1 cellular context compared by ENCODE assay signal in the genomic region with DNA sequence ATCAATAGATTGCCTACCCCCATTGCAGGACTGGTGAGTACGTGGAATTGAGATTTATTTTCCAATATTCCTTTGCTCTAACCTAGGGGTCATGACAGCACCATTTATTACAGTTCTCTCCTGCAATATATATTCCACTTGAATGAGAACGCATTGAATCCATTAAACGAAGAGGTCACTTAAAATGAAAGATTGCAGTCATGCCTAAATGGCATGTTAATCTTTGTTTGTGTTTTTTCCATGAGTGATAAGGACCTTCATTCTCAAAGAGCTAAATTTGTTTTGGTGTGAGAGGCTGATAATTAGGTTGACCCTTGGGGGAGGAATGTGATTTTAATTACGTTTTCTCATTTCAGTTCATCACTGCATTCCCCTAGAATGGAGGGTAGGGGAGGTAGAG.
A peak's percentile ranks its signal among the peaks of the same experiment; 100 is the strongest.
TF ChIP-seq lines count a peak whose summit lies in the region.

No MANE protein-coding gene starts in this region.

TF ChIP-seq in HEK293, 187 proteins besides CTCF, POLR2A, EP300 and RAD21 (continued from another document and continues in another):
- TF ChIP-seq, protein P1, sequence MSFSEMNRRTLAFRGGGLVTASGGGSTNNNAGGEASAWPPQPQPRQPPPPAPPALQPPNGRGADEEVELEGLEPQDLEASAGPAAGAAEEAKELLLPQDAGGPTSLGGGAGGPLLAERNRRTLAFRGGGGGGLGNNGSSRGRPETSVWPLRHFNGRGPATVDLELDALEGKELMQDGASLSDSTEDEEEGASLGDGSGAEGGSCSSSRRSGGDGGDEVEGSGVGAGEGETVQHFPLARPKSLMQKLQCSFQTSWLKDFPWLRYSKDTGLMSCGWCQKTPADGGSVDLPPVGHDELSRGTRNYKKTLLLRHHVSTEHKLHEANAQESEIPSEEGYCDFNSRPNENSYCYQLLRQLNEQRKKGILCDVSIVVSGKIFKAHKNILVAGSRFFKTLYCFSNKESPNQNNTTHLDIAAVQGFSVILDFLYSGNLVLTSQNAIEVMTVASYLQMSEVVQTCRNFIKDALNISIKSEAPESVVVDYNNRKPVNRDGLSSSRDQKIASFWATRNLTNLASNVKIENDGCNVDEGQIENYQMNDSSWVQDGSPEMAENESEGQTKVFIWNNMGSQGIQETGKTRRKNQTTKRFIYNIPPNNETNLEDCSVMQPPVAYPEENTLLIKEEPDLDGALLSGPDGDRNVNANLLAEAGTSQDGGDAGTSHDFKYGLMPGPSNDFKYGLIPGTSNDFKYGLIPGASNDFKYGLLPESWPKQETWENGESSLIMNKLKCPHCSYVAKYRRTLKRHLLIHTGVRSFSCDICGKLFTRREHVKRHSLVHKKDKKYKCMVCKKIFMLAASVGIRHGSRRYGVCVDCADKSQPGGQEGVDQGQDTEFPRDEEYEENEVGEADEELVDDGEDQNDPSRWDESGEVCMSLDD (tag by site-specific recombination; IDR thresholded peaks at IDR 0.05): no peak
- no peak for TF ChIP-seq ZIC2 (tag by site-specific recombination; IDR thresholded peaks at IDR 0.05)
- TF ChIP-seq, protein P2, sequence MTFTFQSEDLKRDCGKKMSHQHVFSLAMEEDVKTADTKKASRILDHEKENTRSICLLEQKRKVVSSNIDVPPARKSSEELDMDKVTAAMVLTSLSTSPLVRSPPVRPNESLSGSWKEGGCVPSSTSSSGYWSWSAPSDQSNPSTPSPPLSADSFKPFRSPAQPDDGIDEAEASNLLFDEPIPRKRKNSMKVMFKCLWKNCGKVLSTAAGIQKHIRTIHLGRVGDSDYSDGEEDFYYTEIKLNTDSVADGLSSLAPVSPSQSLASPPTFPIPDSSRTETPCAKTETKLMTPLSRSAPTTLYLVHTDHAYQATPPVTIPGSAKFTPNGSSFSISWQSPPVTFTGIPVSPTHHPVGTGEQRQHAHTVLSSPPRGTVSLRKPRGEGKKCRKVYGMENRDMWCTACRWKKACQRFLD (tag by site-specific recombination; IDR thresholded peaks at IDR 0.05): no peak
- no peak for TF ChIP-seq ZNF202 (tag by site-specific recombination; IDR thresholded peaks at IDR 0.05; ENCODE audit: borderline replicate concordance)
- TF ChIP-seq, protein P3, sequence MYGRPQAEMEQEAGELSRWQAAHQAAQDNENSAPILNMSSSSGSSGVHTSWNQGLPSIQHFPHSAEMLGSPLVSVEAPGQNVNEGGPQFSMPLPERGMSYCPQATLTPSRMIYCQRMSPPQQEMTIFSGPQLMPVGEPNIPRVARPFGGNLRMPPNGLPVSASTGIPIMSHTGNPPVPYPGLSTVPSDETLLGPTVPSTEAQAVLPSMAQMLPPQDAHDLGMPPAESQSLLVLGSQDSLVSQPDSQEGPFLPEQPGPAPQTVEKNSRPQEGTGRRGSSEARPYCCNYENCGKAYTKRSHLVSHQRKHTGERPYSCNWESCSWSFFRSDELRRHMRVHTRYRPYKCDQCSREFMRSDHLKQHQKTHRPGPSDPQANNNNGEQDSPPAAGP (tag by site-specific recombination; IDR thresholded peaks at IDR 0.05): no peak
- no peak for TF ChIP-seq ZNF610 (tag by site-specific recombination; IDR thresholded peaks at IDR 0.05; ENCODE audit: borderline replicate concordance)
- TF ChIP-seq SALL2 (tag by site-specific recombination; IDR thresholded peaks at IDR 0.05; ENCODE audit: borderline replicate concordance): no peak
- TF ChIP-seq ZNF677 (tag by site-specific recombination; IDR thresholded peaks at IDR 0.05): no peak
- TF ChIP-seq YY2 (tag by site-specific recombination; IDR thresholded peaks at IDR 0.05): no peak
- no peak for TF ChIP-seq ZNF214 (tag by site-specific recombination; IDR thresholded peaks at IDR 0.05; ENCODE audit: borderline replicate concordance)
- TF ChIP-seq ZNF549 (tag by site-specific recombination; IDR thresholded peaks at IDR 0.05): no peak
- TF ChIP-seq ZBTB17 (tag by site-specific recombination; IDR thresholded peaks at IDR 0.05): no peak
- TF ChIP-seq, protein P4, sequence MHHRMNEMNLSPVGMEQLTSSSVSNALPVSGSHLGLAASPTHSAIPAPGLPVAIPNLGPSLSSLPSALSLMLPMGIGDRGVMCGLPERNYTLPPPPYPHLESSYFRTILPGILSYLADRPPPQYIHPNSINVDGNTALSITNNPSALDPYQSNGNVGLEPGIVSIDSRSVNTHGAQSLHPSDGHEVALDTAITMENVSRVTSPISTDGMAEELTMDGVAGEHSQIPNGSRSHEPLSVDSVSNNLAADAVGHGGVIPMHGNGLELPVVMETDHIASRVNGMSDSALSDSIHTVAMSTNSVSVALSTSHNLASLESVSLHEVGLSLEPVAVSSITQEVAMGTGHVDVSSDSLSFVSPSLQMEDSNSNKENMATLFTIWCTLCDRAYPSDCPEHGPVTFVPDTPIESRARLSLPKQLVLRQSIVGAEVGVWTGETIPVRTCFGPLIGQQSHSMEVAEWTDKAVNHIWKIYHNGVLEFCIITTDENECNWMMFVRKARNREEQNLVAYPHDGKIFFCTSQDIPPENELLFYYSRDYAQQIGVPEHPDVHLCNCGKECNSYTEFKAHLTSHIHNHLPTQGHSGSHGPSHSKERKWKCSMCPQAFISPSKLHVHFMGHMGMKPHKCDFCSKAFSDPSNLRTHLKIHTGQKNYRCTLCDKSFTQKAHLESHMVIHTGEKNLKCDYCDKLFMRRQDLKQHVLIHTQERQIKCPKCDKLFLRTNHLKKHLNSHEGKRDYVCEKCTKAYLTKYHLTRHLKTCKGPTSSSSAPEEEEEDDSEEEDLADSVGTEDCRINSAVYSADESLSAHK (tag by site-specific recombination; IDR thresholded peaks at IDR 0.05): no peak
- TF ChIP-seq ZBTB21 (tag by site-specific recombination; IDR thresholded peaks at IDR 0.05): no peak
- TF ChIP-seq, protein P5, sequence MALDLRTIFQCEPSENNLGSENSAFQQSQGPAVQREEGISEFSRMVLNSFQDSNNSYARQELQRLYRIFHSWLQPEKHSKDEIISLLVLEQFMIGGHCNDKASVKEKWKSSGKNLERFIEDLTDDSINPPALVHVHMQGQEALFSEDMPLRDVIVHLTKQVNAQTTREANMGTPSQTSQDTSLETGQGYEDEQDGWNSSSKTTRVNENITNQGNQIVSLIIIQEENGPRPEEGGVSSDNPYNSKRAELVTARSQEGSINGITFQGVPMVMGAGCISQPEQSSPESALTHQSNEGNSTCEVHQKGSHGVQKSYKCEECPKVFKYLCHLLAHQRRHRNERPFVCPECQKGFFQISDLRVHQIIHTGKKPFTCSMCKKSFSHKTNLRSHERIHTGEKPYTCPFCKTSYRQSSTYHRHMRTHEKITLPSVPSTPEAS (tag by site-specific recombination; IDR thresholded peaks at IDR 0.05): no peak
- TF ChIP-seq ZNF121 (tag by site-specific recombination; IDR thresholded peaks at IDR 0.05): no peak
- no peak for TF ChIP-seq ZNF354C (tag by site-specific recombination; IDR thresholded peaks at IDR 0.05; ENCODE audit: borderline replicate concordance, low read depth)
- TF ChIP-seq TCF7L2 (IDR thresholded peaks at IDR 0.05; ENCODE audit: borderline replicate concordance, low read depth, low read length): peak; percentile 81; the same call in 1 of the 2 replicates
- no peak for TF ChIP-seq SP3 (tag by site-specific recombination; IDR thresholded peaks at IDR 0.05)
- TF ChIP-seq, protein P6, sequence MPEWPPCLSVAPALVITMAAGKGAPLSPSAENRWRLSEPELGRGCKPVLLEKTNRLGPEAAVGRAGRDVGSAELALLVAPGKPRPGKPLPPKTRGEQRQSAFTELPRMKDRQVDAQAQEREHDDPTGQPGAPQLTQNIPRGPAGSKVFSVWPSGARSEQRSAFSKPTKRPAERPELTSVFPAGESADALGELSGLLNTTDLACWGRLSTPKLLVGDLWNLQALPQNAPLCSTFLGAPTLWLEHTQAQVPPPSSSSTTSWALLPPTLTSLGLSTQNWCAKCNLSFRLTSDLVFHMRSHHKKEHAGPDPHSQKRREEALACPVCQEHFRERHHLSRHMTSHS (tag by site-specific recombination; IDR thresholded peaks at IDR 0.05): no peak
- TF ChIP-seq, protein P7, sequence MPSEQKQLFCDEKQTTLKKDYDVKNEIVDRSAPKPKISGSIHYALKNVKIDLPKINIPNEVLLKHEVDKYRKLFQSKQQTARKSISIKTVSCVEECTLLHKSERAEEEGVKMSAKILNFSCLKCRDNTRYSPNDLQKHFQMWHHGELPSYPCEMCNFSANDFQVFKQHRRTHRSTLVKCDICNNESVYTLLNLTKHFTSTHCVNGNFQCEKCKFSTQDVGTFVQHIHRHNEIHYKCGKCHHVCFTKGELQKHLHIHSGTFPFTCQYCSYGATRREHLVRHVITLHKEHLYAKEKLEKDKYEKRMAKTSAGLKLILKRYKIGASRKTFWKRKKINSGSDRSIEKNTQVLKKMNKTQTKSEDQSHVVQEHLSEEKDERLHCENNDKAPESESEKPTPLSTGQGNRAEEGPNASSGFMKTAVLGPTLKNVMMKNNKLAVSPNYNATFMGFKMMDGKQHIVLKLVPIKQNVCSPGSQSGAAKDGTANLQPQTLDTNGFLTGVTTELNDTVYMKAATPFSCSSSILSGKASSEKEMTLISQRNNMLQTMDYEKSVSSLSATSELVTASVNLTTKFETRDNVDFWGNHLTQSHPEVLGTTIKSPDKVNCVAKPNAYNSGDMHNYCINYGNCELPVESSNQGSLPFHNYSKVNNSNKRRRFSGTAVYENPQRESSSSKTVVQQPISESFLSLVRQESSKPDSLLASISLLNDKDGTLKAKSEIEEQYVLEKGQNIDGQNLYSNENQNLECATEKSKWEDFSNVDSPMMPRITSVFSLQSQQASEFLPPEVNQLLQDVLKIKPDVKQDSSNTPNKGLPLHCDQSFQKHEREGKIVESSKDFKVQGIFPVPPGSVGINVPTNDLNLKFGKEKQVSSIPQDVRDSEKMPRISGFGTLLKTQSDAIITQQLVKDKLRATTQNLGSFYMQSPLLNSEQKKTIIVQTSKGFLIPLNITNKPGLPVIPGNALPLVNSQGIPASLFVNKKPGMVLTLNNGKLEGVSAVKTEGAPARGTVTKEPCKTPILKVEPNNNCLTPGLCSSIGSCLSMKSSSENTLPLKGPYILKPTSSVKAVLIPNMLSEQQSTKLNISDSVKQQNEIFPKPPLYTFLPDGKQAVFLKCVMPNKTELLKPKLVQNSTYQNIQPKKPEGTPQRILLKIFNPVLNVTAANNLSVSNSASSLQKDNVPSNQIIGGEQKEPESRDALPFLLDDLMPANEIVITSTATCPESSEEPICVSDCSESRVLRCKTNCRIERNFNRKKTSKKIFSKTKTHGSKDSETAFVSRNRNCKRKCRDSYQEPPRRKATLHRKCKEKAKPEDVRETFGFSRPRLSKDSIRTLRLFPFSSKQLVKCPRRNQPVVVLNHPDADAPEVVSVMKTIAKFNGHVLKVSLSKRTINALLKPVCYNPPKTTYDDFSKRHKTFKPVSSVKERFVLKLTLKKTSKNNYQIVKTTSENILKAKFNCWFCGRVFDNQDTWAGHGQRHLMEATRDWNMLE (tag by site-specific recombination; conservative IDR thresholded peaks at IDR 0.05; ENCODE audit: low read depth): no peak
- TF ChIP-seq ZBTB20 (tag by site-specific recombination; IDR thresholded peaks at IDR 0.05): no peak
- TF ChIP-seq, protein P8, sequence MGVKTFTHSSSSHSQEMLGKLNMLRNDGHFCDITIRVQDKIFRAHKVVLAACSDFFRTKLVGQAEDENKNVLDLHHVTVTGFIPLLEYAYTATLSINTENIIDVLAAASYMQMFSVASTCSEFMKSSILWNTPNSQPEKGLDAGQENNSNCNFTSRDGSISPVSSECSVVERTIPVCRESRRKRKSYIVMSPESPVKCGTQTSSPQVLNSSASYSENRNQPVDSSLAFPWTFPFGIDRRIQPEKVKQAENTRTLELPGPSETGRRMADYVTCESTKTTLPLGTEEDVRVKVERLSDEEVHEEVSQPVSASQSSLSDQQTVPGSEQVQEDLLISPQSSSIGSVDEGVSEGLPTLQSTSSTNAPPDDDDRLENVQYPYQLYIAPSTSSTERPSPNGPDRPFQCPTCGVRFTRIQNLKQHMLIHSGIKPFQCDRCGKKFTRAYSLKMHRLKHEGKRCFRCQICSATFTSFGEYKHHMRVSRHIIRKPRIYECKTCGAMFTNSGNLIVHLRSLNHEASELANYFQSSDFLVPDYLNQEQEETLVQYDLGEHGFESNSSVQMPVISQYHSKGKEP (tag by site-specific recombination; IDR thresholded peaks at IDR 0.05): 0 out of 2 replicates have a peak, but pooled peaks have one; percentile 11
- TF ChIP-seq ZNF302 (tag by site-specific recombination; IDR thresholded peaks at IDR 0.05; ENCODE audit: low read depth): no peak
- TF ChIP-seq ZNF530 (tag by site-specific recombination; IDR thresholded peaks at IDR 0.05; ENCODE audit: low read depth): no peak
- no peak for TF ChIP-seq HOXC10 (CRISPR knock-in tag; IDR thresholded peaks at IDR 0.05)
- TF ChIP-seq, protein P9, sequence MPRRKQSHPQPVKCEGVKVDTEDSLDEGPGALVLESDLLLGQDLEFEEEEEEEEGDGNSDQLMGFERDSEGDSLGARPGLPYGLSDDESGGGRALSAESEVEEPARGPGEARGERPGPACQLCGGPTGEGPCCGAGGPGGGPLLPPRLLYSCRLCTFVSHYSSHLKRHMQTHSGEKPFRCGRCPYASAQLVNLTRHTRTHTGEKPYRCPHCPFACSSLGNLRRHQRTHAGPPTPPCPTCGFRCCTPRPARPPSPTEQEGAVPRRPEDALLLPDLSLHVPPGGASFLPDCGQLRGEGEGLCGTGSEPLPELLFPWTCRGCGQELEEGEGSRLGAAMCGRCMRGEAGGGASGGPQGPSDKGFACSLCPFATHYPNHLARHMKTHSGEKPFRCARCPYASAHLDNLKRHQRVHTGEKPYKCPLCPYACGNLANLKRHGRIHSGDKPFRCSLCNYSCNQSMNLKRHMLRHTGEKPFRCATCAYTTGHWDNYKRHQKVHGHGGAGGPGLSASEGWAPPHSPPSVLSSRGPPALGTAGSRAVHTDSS (tag by site-specific recombination; IDR thresholded peaks at IDR 0.05): no peak
- 0 out of 2 replicates have a peak, but pooled peaks have one; percentile 17 for TF ChIP-seq OVOL3 (tag by site-specific recombination; IDR thresholded peaks at IDR 0.05)
- no peak for TF ChIP-seq KLF9 (tag by site-specific recombination; IDR thresholded peaks at IDR 0.05; ENCODE audit: low read depth)
- TF ChIP-seq OSR2 (tag by site-specific recombination; IDR thresholded peaks at IDR 0.05): peak; percentile 85
- no peak for TF ChIP-seq ZNF585B (tag by site-specific recombination; IDR thresholded peaks at IDR 0.05)
- TF ChIP-seq ZNF19 (tag by site-specific recombination; IDR thresholded peaks at IDR 0.05; ENCODE audit: low read depth): no peak
- TF ChIP-seq ZNF664 (tag by site-specific recombination; IDR thresholded peaks at IDR 0.05): no peak
- TF ChIP-seq ZNF791 (tag by site-specific recombination; IDR thresholded peaks at IDR 0.05): no peak
- no peak for TF ChIP-seq IKZF3 (tag by site-specific recombination; IDR thresholded peaks at IDR 0.05)
- TF ChIP-seq, protein P10, sequence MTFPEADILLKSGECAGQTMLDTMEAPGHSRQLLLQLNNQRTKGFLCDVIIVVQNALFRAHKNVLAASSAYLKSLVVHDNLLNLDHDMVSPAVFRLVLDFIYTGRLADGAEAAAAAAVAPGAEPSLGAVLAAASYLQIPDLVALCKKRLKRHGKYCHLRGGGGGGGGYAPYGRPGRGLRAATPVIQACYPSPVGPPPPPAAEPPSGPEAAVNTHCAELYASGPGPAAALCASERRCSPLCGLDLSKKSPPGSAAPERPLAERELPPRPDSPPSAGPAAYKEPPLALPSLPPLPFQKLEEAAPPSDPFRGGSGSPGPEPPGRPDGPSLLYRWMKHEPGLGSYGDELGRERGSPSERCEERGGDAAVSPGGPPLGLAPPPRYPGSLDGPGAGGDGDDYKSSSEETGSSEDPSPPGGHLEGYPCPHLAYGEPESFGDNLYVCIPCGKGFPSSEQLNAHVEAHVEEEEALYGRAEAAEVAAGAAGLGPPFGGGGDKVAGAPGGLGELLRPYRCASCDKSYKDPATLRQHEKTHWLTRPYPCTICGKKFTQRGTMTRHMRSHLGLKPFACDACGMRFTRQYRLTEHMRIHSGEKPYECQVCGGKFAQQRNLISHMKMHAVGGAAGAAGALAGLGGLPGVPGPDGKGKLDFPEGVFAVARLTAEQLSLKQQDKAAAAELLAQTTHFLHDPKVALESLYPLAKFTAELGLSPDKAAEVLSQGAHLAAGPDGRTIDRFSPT (tag by site-specific recombination; IDR thresholded peaks at IDR 0.05): peak; percentile 41; the same call in 1 of the 2 replicates
- TF ChIP-seq MEIS1 (CRISPR knock-in tag; IDR thresholded peaks at IDR 0.05; ENCODE audit: borderline replicate concordance): no peak
- TF ChIP-seq ZNF184 (tag by site-specific recombination; IDR thresholded peaks at IDR 0.05): no peak
